Comparison of ENCODE assay signal across 18 cellular contexts in genomic region chr12:26809611-26810298, GRCh38. TPM values are rescaled to one million over a fixed set of nuclear protein-coding genes. Genes with fewer than 3 reads are reported as not detected.
DNase-seq lines count a peak whose midpoint lies in the region; ATAC-seq and TF ChIP-seq lines count a peak whose summit lies in the region.
"Had no signal": no experiment of that assay in that cellular context is flagged by ENCODE, and none has a peak within 500 bp of the region (broad histone marks: within the 10 kb centered on the region; RNA-seq: fewer than 3 reads in every experiment).

No MANE protein-coding gene starts in this region.

- H3K4me3 Mint-ChIP-seq in activated T-cell treated with anti-CD3 and anti-CD28 coated beads, Interleukin-2, amount 50 U/mL, for 72 hours = peak overlapping the region in 1 of 2 donors; percentile 53
- no peak overlapping the region for H3K4me3 Mint-ChIP-seq in brain
- H3K4me3 Mint-ChIP-seq in effector memory CD8-positive, alpha-beta T cell = no peak overlapping the region
- H3K4me3 Mint-ChIP-seq: activated T-cell treated with anti-CD3 and anti-CD28 coated beads, Interleukin-2, amount 50 U/mL, for 4 hours; CD8-positive, alpha-beta memory T cell; T-helper 17 cell had no signal

- H3K27me3 ChIP-seq in layer of hippocampus (ENCODE audit: control insufficient read depth, insufficient read depth, low read length) (no peaks in the 10 kb centered on the region), thoracic aorta (replicated peaks; ENCODE audit: insufficient read depth) (no peaks in the 10 kb centered on the region)
- H3K27me3 ChIP-seq: body of pancreas, upper lobe of right lung had no signal

- H3K4me1 Mint-ChIP-seq in activated T-cell treated with anti-CD3 and anti-CD28 coated beads, Interleukin-2, amount 50 U/mL, for 72 hours (ENCODE audit: low read depth) = peaks cover 38% of the 10 kb centered on the region
- H3K4me1 Mint-ChIP-seq in brain = peaks cover 20% of the 10 kb centered on the region
- H3K4me1 Mint-ChIP-seq in effector memory CD8-positive, alpha-beta T cell (ENCODE audit: low read depth in 2 of 2) = peaks cover 13 to 15% of the 10 kb centered on the region in 2 donors

- DNase-seq in activated T-cell treated with anti-CD3 and anti-CD28 coated beads, Interleukin-2, amount 50 U/mL, for 72 hours = no peak
- DNase-seq in activated T-cell treated with anti-CD3 and anti-CD28 coated beads, Interleukin-2, amount 50 U/mL, for 1 hour = no peak
- no peak for DNase-seq in thoracic aorta (ENCODE audit: low spot score)
- DNase-seq in activated effector memory CD4-positive, alpha-beta T cell treated with Interleukin-2 at 50 U/mL for 16 hours = no peak
- no peak for DNase-seq in NCI-H446 (lab: John Stamatoyannopoulos, UW)
- DNase-seq in effector memory CD8-positive, alpha-beta T cell = no peak
- DNase-seq: activated CD4-positive, alpha-beta T cell treated with anti-CD3 and anti-CD28 coated beads for 4 hours; activated T-cell treated with anti-CD3 and anti-CD28 coated beads, Interleukin-2, amount 50 U/mL, for 4 hours; CD8-positive, alpha-beta memory T cell; effector memory CD4-positive, alpha-beta T cell; NCI-H2029 treated with DMSO at 0.1 percent for 48 hours; stimulated activated CD4-positive, alpha-beta T cell treated with anti-CD3 and anti-CD28 coated beads, Interleukin-1b, Interleukin-23, amount 100 ng/mL, for 48 hours; stimulated activated CD8-positive, alpha-beta memory T cell treated with anti-CD3 and anti-CD28 coated beads, Interleukin-4, amount 100 ng/mL, for 48 hours; T-helper 17 cell; upper lobe of right lung had no signal

- ATAC-seq in activated T-cell treated with anti-CD3 and anti-CD28 coated beads, Interleukin-2, amount 50 U/mL, for 72 hours (replicated peaks in 1 of 2) = no peak
- no peak for ATAC-seq in thoracic aorta (ENCODE audit: insufficient number of reproducible peaks, low FRiP score, low read depth)
- ATAC-seq in effector memory CD8-positive, alpha-beta T cell (replicated peaks) = no peak
- ATAC-seq: T-helper 17 cell had no signal

- H3K27ac ChIP-seq in layer of hippocampus (ENCODE audit: low read depth, low read length) = peak overlapping the region; percentile 3
- peak overlapping the region; percentile 72 to 81 for H3K27ac ChIP-seq in thoracic aorta
- H3K27ac ChIP-seq: upper lobe of right lung had no signal

- H3K36me3 Mint-ChIP-seq in activated T-cell treated with anti-CD3 and anti-CD28 coated beads, Interleukin-2, amount 50 U/mL, for 72 hours (ENCODE audit: insufficient read depth in 2 of 2) = no peaks in the 10 kb centered on the region
- H3K36me3 Mint-ChIP-seq in brain = no peaks in the 10 kb centered on the region
- no peaks in the 10 kb centered on the region for H3K36me3 Mint-ChIP-seq in effector memory CD8-positive, alpha-beta T cell (ENCODE audit: insufficient read depth)

- H3K9me3 ChIP-seq in thoracic aorta = no peaks in the 10 kb centered on the region
- H3K9me3 ChIP-seq: body of pancreas, upper lobe of right lung had no signal

- H3K4me1 ChIP-seq in thoracic aorta (ENCODE audit: control insufficient read depth in 1 of 2, low read depth in 2 of 2) = peaks cover 11 to 27% of the 10 kb centered on the region in 2 donors

- peak overlapping the region; percentile 28 for H3K27ac Mint-ChIP-seq in activated T-cell treated with anti-CD3 and anti-CD28 coated beads, Interleukin-2, amount 50 U/mL, for 72 hours
- peak overlapping the region in 4 of 5 experiments; percentile 73 to 88 (median 85) for H3K27ac Mint-ChIP-seq in brain
- no peak overlapping the region for H3K27ac Mint-ChIP-seq in effector memory CD8-positive, alpha-beta T cell
- H3K27ac Mint-ChIP-seq: T-helper 17 cell had no signal

- H3K36me3 ChIP-seq in thoracic aorta = no peaks in the 10 kb centered on the region
- H3K36me3 ChIP-seq: upper lobe of right lung had no signal

- H3K9me3 Mint-ChIP-seq in activated T-cell treated with anti-CD3 and anti-CD28 coated beads, Interleukin-2, amount 50 U/mL, for 72 hours = no peaks in the 10 kb centered on the region
- H3K9me3 Mint-ChIP-seq in brain = no peaks in the 10 kb centered on the region
- H3K9me3 Mint-ChIP-seq in effector memory CD8-positive, alpha-beta T cell = no peaks in the 10 kb centered on the region
- H3K9me3 Mint-ChIP-seq: activated T-cell treated with anti-CD3 and anti-CD28 coated beads, Interleukin-2, amount 50 U/mL, for 4 hours; CD8-positive, alpha-beta memory T cell had no signal

- no peak for TF ChIP-seq CTCF in brain (conservative IDR thresholded peaks at IDR 0.05)
- TF ChIP-seq CTCF in thoracic aorta (IDR thresholded peaks at IDR 0.05) = no peak

- H3K27me3 Mint-ChIP-seq in activated T-cell treated with anti-CD3 and anti-CD28 coated beads, Interleukin-2, amount 50 U/mL, for 72 hours (ENCODE audit: low read depth) = no peaks in the 10 kb centered on the region
- H3K27me3 Mint-ChIP-seq in brain = no peaks in the 10 kb centered on the region
- H3K27me3 Mint-ChIP-seq in effector memory CD8-positive, alpha-beta T cell = no peaks in the 10 kb centered on the region
- H3K27me3 Mint-ChIP-seq: CD8-positive, alpha-beta memory T cell; T-helper 17 cell had no signal

- peak overlapping the region; percentile 62 for H3K4me3 ChIP-seq in thoracic aorta
- H3K4me3 ChIP-seq: body of pancreas, upper lobe of right lung had no signal

RNA-seq across cellular contexts. Expression of gene ITPR2, which starts 23.2 kb away (rescaled TPM):
- total RNA-seq in activated T-cell treated with anti-CD3 and anti-CD28 coated beads, Interleukin-2, amount 50 U/mL, for 72 hours = 10 to 100 TPM; 44.3 to 55.5 TPM
- 1.6 TPM for polyA plus RNA-seq in brain (ENCODE audit: insufficient read depth, low read depth, low replicate concordance)
- total RNA-seq in thoracic aorta = 10 to 100 TPM; 28.3 to 86.3 TPM

Comparison
In these comparisons a context has a peak if more than half of its experiments do, and no peak if none do; other contexts are left out.
1. H3K27ac Mint-ChIP-seq: peak in activated T-cell treated with anti-CD3 and anti-CD28 coated beads, Interleukin-2, amount 50 U/mL, for 72 hours (single experiment) and brain (4 of 5); none in effector memory CD8-positive, alpha-beta T cell (0 of 2).